In genomic region chr3:105538483-105538882, GRCh38 we compare ENCODE assay signal across 1 cellular context.
TF ChIP-seq lines count a peak whose summit lies in the region.

No MANE protein-coding gene starts in this region.

TF ChIP-seq in liver, 16 proteins besides CTCF, POLR2A, EP300 and RAD21 (continued from another document):
- TF ChIP-seq EGR1 (IDR thresholded peaks at IDR 0.05; ENCODE audit: low read depth in 2 of 2) (peak in 1 of 2 donors; percentile 35), ATF3 (IDR thresholded peaks at IDR 0.05) (no peak), FOXA1 (IDR thresholded peaks at IDR 0.05) (no peak), GABPA (IDR thresholded peaks at IDR 0.05 in 1 of 2, conservative IDR thresholded peaks at IDR 0.05 in 1 of 2) (peak; percentile 42 to 74), RXRA (IDR thresholded peaks at IDR 0.05) (peak in 1 of 2 donors; percentile 50), FOXA2 (IDR thresholded peaks at IDR 0.05) (no peak), HNF4A (conservative IDR thresholded peaks at IDR 0.05) (peak; percentile 9 to 41), HNF4G (IDR thresholded peaks at IDR 0.05) (no peak), JUND (IDR thresholded peaks at IDR 0.05) (no peak), YY1 (IDR thresholded peaks at IDR 0.05) (no peak)
- TF ChIP-seq, protein P1, sequence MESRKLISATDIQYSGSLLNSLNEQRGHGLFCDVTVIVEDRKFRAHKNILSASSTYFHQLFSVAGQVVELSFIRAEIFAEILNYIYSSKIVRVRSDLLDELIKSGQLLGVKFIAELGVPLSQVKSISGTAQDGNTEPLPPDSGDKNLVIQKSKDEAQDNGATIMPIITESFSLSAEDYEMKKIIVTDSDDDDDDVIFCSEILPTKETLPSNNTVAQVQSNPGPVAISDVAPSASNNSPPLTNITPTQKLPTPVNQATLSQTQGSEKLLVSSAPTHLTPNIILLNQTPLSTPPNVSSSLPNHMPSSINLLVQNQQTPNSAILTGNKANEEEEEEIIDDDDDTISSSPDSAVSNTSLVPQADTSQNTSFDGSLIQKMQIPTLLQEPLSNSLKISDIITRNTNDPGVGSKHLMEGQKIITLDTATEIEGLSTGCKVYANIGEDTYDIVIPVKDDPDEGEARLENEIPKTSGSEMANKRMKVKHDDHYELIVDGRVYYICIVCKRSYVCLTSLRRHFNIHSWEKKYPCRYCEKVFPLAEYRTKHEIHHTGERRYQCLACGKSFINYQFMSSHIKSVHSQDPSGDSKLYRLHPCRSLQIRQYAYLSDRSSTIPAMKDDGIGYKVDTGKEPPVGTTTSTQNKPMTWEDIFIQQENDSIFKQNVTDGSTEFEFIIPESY (IDR thresholded peaks at IDR 0.05): no peak
